Comparison of ENCODE assay signal across 8 cellular contexts in genomic region chr12:120356567-120357030, GRCh38. TPM values are rescaled to one million over a fixed set of nuclear protein-coding genes. Genes with fewer than 3 reads are reported as not detected.
A peak's percentile ranks its signal among the peaks of the same experiment; 100 is the strongest.
DNase-seq lines count a peak whose midpoint lies in the region; ATAC-seq, FAIRE-seq and TF ChIP-seq lines count a peak whose summit lies in the region.

No MANE protein-coding gene starts in this region.

- no peaks in the 10 kb centered on the region for H3K36me3 ChIP-seq in DOHH2 (ENCODE audit: control insufficient read depth, low read length)
- H3K36me3 ChIP-seq in Karpas-422 (ENCODE audit: insufficient read depth, low read length), result no peaks in the 10 kb centered on the region
- H3K36me3 ChIP-seq in SJCRH30, result no peaks in the 10 kb centered on the region
- H3K36me3 ChIP-seq in gastroesophageal sphincter, result no peaks in the 10 kb centered on the region
- H3K36me3 ChIP-seq in pancreas, result no peaks in the 10 kb centered on the region
- no peaks in the 10 kb centered on the region for H3K36me3 ChIP-seq in thyroid gland

- no peaks in the 10 kb centered on the region for H4K20me1 ChIP-seq in DOHH2 (ENCODE audit: control insufficient read depth, insufficient read depth, low read depth, low read length)
- H4K20me1 ChIP-seq in Karpas-422 (ENCODE audit: insufficient read depth, low read depth, low read length), result no peaks in the 10 kb centered on the region

- peak; percentile 83 for DNase-seq in Karpas-422
- peak; percentile 84 to 86 for DNase-seq in SJCRH30
- peak; percentile 68 for DNase-seq in activated gamma-delta T cell treated with anti-CD3 and anti-CD28 coated beads, Interleukin-2, amount 50 U/mL, for 16 hours (ENCODE audit: low read depth)
- DNase-seq in pancreas, result peak; percentile 64 to 88 (median 80)
- DNase-seq in thyroid gland, result peak; percentile 73 to 74

- intact Hi-C loops in pancreas (cut with DNase I) (loop anchor here in 2 of 3 donors (5.0 kb wide), 1 partner anchor 76 kb away; no protein-coding TSS in a partner anchor), thyroid gland (cut with DNase I) (loop anchor here (5.0 kb wide), 1 partner anchor 76 kb away; no protein-coding TSS in a partner anchor)

- H3K4me1 ChIP-seq in DOHH2 (ENCODE audit: control insufficient read depth, low read length), result no peaks in the 10 kb centered on the region
- H3K4me1 ChIP-seq in Karpas-422 (ENCODE audit: low read length), result no peaks in the 10 kb centered on the region
- peaks cover 4% of the 10 kb centered on the region; the same call in 1 of the 2 replicates for H3K4me1 ChIP-seq in SJCRH30
- H3K4me1 ChIP-seq in gastroesophageal sphincter, result peaks cover 0 to 14% (median 0%) of the 10 kb centered on the region in 3 donors
- peaks cover 0 to under 1% (median 0%) of the 10 kb centered on the region in 3 donors for H3K4me1 ChIP-seq in pancreas
- peaks cover 3 to 8% of the 10 kb centered on the region in 2 donors for H3K4me1 ChIP-seq in thyroid gland

- ATAC-seq in gastroesophageal sphincter, result peak; percentile 84
- ATAC-seq in pancreas, result peak; percentile 84 to 97 (median 92)
- no peak for ATAC-seq in GM21447 (IDR thresholded peaks at IDR 0.05; ENCODE audit: unreplicated experiment)

- WGBS in gastroesophageal sphincter (ENCODE audit: low coverage in 1 of 2), 2 donors, result 0 to 43% methylated on average over 1 to 11 of the region's 13 CpGs
- WGBS in pancreas, 2 donors, result 63 to 80% methylated on average over 12 to 13 of the region's 13 CpGs
- 63 to 74% methylated on average over 12 to 13 of the region's 13 CpGs for WGBS in thyroid gland, 2 donors

- H3K9ac ChIP-seq in Karpas-422 (ENCODE audit: low read length), result no peak overlapping the region

- no peak for TF ChIP-seq POLR2A in gastroesophageal sphincter (IDR thresholded peaks at IDR 0.05)
- no peak for TF ChIP-seq POLR2A in thyroid gland (IDR thresholded peaks at IDR 0.05)

- no peaks in the 10 kb centered on the region for H3F3A ChIP-seq in DOHH2 (ENCODE audit: control insufficient read depth, insufficient read depth)

- FAIRE-seq in pancreas (lab: Jason Lieb, UNC), result no peak

- no peaks in the 10 kb centered on the region for H3K79me2 ChIP-seq in DOHH2 (ENCODE audit: control insufficient read depth, low read length)
- no peaks in the 10 kb centered on the region for H3K79me2 ChIP-seq in Karpas-422 (ENCODE audit: low read length)

- TF ChIP-seq CTCF in DOHH2 (IDR thresholded peaks at IDR 0.05; ENCODE audit: low read depth, low read length, poor library complexity, severe bottlenecking) (peak; percentile 95), gastroesophageal sphincter (IDR thresholded peaks at IDR 0.05) (peak in 3 of 4 experiments; percentile 69 to 88 (median 81)), pancreas (IDR thresholded peaks at IDR 0.05) (peak; percentile 66 to 76 (median 69)), thyroid gland (IDR thresholded peaks at IDR 0.05) (peak; percentile 46 to 83 (median 74))

- H3K9me2 ChIP-seq in DOHH2 (replicated peaks; ENCODE audit: control insufficient read depth, low read length) (no peaks in the 10 kb centered on the region), Karpas-422 (replicated peaks; ENCODE audit: insufficient read depth, low read length) (no peaks in the 10 kb centered on the region)

- no peak overlapping the region for H3K4me2 ChIP-seq in DOHH2 (ENCODE audit: low read length)
- no peak overlapping the region for H3K4me2 ChIP-seq in Karpas-422 (ENCODE audit: low read depth, low read length, poor library complexity, severe bottlenecking)

- no peak overlapping the region for H3K4me3 ChIP-seq in DOHH2 (ENCODE audit: low read length)
- no peak overlapping the region for H3K4me3 ChIP-seq in Karpas-422 (ENCODE audit: low read length)
- H3K4me3 ChIP-seq in SJCRH30, result no peak overlapping the region
- no peak overlapping the region for H3K4me3 ChIP-seq in gastroesophageal sphincter
- H3K4me3 ChIP-seq in pancreas, result no peak overlapping the region
- no peak overlapping the region for H3K4me3 ChIP-seq in thyroid gland (replicated peaks in 1 of 3)

- H3K9me3 ChIP-seq in DOHH2 (ENCODE audit: control insufficient read depth, insufficient read depth, low read length), result no peaks in the 10 kb centered on the region
- no peaks in the 10 kb centered on the region for H3K9me3 ChIP-seq in Karpas-422 (ENCODE audit: low read length)
- H3K9me3 ChIP-seq in SJCRH30 (replicated peaks), result no peaks in the 10 kb centered on the region
- H3K9me3 ChIP-seq in gastroesophageal sphincter, result no peaks in the 10 kb centered on the region
- no peaks in the 10 kb centered on the region for H3K9me3 ChIP-seq in pancreas
- H3K9me3 ChIP-seq in thyroid gland, result no peaks in the 10 kb centered on the region

- H2AFZ ChIP-seq in Karpas-422 (ENCODE audit: low read length), result no peak overlapping the region

- no peak for TF ChIP-seq EP300 in gastroesophageal sphincter (IDR thresholded peaks at IDR 0.05)

- H3K27ac ChIP-seq in DOHH2 (ENCODE audit: low read depth, low read length) (no peak overlapping the region), Karpas-422 (ENCODE audit: low read length) (no peak overlapping the region), SJCRH30 (no peak overlapping the region), gastroesophageal sphincter (no peak overlapping the region), pancreas (no peak overlapping the region), thyroid gland (no peak overlapping the region)

- H3K27me3 ChIP-seq in DOHH2 (ENCODE audit: control insufficient read depth, low read length) (peaks cover 5% of the 10 kb centered on the region; the same call in 1 of the 2 replicates), Karpas-422 (ENCODE audit: low read length) (no peaks in the 10 kb centered on the region), SJCRH30 (no peaks in the 10 kb centered on the region), gastroesophageal sphincter (no peaks in the 10 kb centered on the region), pancreas (no peaks in the 10 kb centered on the region), thyroid gland (no peaks in the 10 kb centered on the region)

RNA-seq across cellular contexts. Expression of gene MSI1, which starts 12.4 kb away (rescaled TPM):
- not detected in 2 replicates for total RNA-seq in Karpas-422 (2014; rRNA removed; shearing (Covaris generic); ENCODE audit: low replicate concordance)
- total RNA-seq in SJCRH30 (2014; rRNA removed; shearing (Covaris generic)), result 4.8 and 5.4 TPM in 2 replicates
- total RNA-seq in gastroesophageal sphincter, result 1 to 10 TPM in 1 of 4 donors, under 1 TPM in 3; 0.16 to 9.2 (median 0.70) TPM
- 1 to 10 TPM; 3.0 to 6.0 (median 4.8) TPM for total RNA-seq in pancreas
- 1 to 10 TPM; 3.0 to 4.8 TPM for polyA plus RNA-seq in pancreas
- 1 to 10 TPM in 1 of 4 donors, under 1 TPM in 1, not detected in 2; 0.33 to 1.6 TPM for total RNA-seq in thyroid gland

RNA-seq across cellular contexts. Expression of gene PLA2G1B, which starts 29.0 kb away (rescaled TPM):
- not detected in 2 replicates for total RNA-seq in Karpas-422 (2014; rRNA removed; shearing (Covaris generic); ENCODE audit: low replicate concordance)
- not detected in 2 replicates for total RNA-seq in SJCRH30 (2014; rRNA removed; shearing (Covaris generic))
- total RNA-seq in gastroesophageal sphincter (not detected), pancreas (over 10,000 TPM in 2 of 6 donors, 1,000 to 10,000 TPM in 4; 4,900 to 12,528 (median 8,049) TPM), thyroid gland (not detected)
- 1,000 to 10,000 TPM; 7,592 to 7,821 TPM for polyA plus RNA-seq in pancreas

RNA-seq across cellular contexts. Expression of gene SIRT4, which starts 54.5 kb away (rescaled TPM):
- 0.54 and 0.67 TPM in 2 replicates for total RNA-seq in Karpas-422 (2014; rRNA removed; shearing (Covaris generic); ENCODE audit: low replicate concordance)
- total RNA-seq in SJCRH30 (2014; rRNA removed; shearing (Covaris generic)), result 4.0 and 5.5 TPM in 2 replicates
- 1 to 10 TPM in 3 of 4 donors, under 1 TPM in 1; 0.67 to 3.9 (median 3.7) TPM for total RNA-seq in gastroesophageal sphincter
- 1 to 10 TPM in 4 of 6 donors, under 1 TPM in 2; 0.56 to 2.4 (median 1.3) TPM for total RNA-seq in pancreas
- 1 to 10 TPM; 1.4 to 2.1 TPM for polyA plus RNA-seq in pancreas
- total RNA-seq in thyroid gland, result 1 to 10 TPM in 3 of 4 donors, not detected in 1; 3.1 to 6.5 (median 3.8) TPM

Comparison
In these comparisons a context has a peak if more than half of its experiments do, and no peak if none do; other contexts are left out.
1. RNA of gene PLA2G1B, which starts 29.0 kb away (total RNA-seq): 4,900 to 12,528 TPM in pancreas; not detected in Karpas-422, not detected in SJCRH30, not detected in gastroesophageal sphincter and not detected in thyroid gland; every median in the first group is over 1,000 times any median in the second.
2. Peak in every context shown above with its lines, with median percentiles within 50 percentile points of each other: CTCF ChIP-seq and DNase-seq.